In genomic region chr3:89114841-89115223, GRCh38 we compare ENCODE assay signal across 9 cellular contexts. TPM values are rescaled to one million over a fixed set of nuclear protein-coding genes. Genes with fewer than 3 reads are reported as not detected.
DNase-seq lines count a peak whose midpoint lies in the region; ATAC-seq, FAIRE-seq and TF ChIP-seq lines count a peak whose summit lies in the region.
"Had no signal": no experiment of that assay in that cellular context is flagged by ENCODE, and none has a peak within 500 bp of the region (broad histone marks: within the 10 kb centered on the region; RNA-seq: fewer than 3 reads in every experiment).

No MANE protein-coding gene starts in this region.

- H3K36me3 ChIP-seq in ascending aorta (no peaks in the 10 kb centered on the region), iPS-18a (ENCODE audit: control insufficient read depth, low read depth, low read length) (no peaks in the 10 kb centered on the region), stomach smooth muscle (ENCODE audit: control insufficient read depth in 2 of 2, insufficient read depth in 2 of 2, low read length in 2 of 2) (no peaks in the 10 kb centered on the region)

- no peak for DNase-seq in ascending aorta (ENCODE audit: low spot score in 2 of 2)
- no peak for DNase-seq in GM10266 (ENCODE audit: extremely low spot score)
- no peak for DNase-seq in stimulated activated CD4-positive, alpha-beta T cell treated with anti-CD3 and anti-CD28 coated beads, Interleukin-12 subunit alpha, Interleukin-12 subunit beta, amount 100 ng/mL, for 4 hours
- no peak for DNase-seq in GM19239 (ENCODE audit: insufficient read length, low spot score)
- DNase-seq in GM19240 (ENCODE audit: insufficient read length, low spot score), result no peak

- intact Hi-C loops in ascending aorta (cut with DNase I), result no loop called here

- no peak overlapping the region for H3K27ac ChIP-seq in ascending aorta
- H3K27ac ChIP-seq in iPS-18a (ENCODE audit: low read length), result no peak overlapping the region
- H3K27ac ChIP-seq in stomach smooth muscle (ENCODE audit: low read length), result peak overlapping the region; percentile 53

- ATAC-seq in HG03135 (IDR thresholded peaks at IDR 0.05; ENCODE audit: unreplicated experiment), result peak; percentile 24

- H3K9me3 ChIP-seq in ascending aorta (no peaks in the 10 kb centered on the region), iPS-18a (ENCODE audit: control insufficient read depth, low read depth, low read length) (no peaks in the 10 kb centered on the region), stomach smooth muscle (ENCODE audit: control insufficient read depth in 2 of 2, low read length in 2 of 2) (no peaks in the 10 kb centered on the region)

- H3K9ac ChIP-seq in iPS-18a (ENCODE audit: low read length), result no peak overlapping the region
- peak overlapping the region; percentile 58 to 72 for H3K9ac ChIP-seq in stomach smooth muscle (ENCODE audit: low read length in 2 of 2)

- H3K4me1 ChIP-seq in ascending aorta, result no peaks in the 10 kb centered on the region
- H3K4me1 ChIP-seq in iPS-18a (ENCODE audit: control insufficient read depth, low read depth, low read length), result peaks cover 10% of the 10 kb centered on the region
- peaks cover 3% of the 10 kb centered on the region for H3K4me1 ChIP-seq in stomach smooth muscle (ENCODE audit: control insufficient read depth, insufficient read depth, low read length)

- no peak for FAIRE-seq in GM19239 (lab: Jason Lieb, UNC)

- H3K4me3 ChIP-seq in ascending aorta (peak overlapping the region; percentile 37 to 58), iPS-18a (ENCODE audit: low read length) (peak overlapping the region; percentile 58), stomach smooth muscle (ENCODE audit: low read length in 2 of 2) (peak overlapping the region; percentile 81 to 87)

- H3K27me3 ChIP-seq in ascending aorta (no peaks in the 10 kb centered on the region), iPS-18a (ENCODE audit: control insufficient read depth, insufficient read depth, low read length) (peaks cover 19% of the 10 kb centered on the region), stomach smooth muscle (ENCODE audit: control insufficient read depth in 1 of 2, insufficient read depth in 2 of 2, low read length in 2 of 2) (no peaks in the 10 kb centered on the region)

- TF ChIP-seq CTCF in ascending aorta (IDR thresholded peaks at IDR 0.05) (no peak), GM10266 (IDR thresholded peaks at IDR 0.05; ENCODE audit: control insufficient read depth, insufficient read depth, low read depth, missing control alignments) (no peak)

RNA-seq across cellular contexts. Expression of gene EPHA3, which starts 7.4 kb away (rescaled TPM):
- 3.3 TPM for total RNA-seq in ascending aorta
- total RNA-seq: mononuclear cell had no signal
